21 cellular contexts compared by ENCODE assay signal in the genomic region with DNA sequence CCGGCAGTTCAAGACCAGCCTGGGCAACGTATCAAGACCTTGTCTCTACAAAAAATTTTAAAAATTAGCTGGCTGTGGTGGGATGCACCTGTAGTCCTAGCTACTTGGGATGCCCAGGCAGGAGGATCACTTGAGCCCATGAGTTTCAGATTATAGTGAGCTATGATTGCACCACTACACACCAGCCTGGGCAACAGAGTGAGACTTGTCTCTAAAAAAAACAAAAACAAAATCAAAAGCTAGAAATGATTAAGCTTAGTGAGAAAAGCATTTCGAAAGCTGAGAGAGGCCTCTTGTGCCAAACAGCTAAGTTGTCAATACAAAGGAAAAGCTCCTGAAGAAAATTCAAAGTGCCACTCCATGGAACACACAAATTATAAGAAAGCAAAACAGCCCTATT.
"Had no signal": no experiment of that assay in that cellular context is flagged by ENCODE, and none has a peak within 500 bp of the region (broad histone marks: within the 10 kb centered on the region; RNA-seq: fewer than 3 reads in every experiment).

No MANE protein-coding gene starts in this region.

- H2AFZ ChIP-seq: neural progenitor cell had no signal

- H3K27me3 Mint-ChIP-seq: activated naive CD4-positive, alpha-beta T cell treated with anti-CD3 and anti-CD28 coated beads, Interleukin-2, amount 50 U/mL, for 24 hours; dendritic cell treated with granulocyte-macrophage colony-stimulating factor and Interleukin-4, amounts not matched to agents 40 ng/mL and 50 ng/mL, for 4 days had no signal

- H3K4me3 ChIP-seq: neural progenitor cell, pancreas, sigmoid colon, spleen, testis had no signal

- FAIRE-seq: astrocyte, kidney, pancreas had no signal

- DNase-seq: activated CD4-positive, alpha-beta T cell treated with anti-CD3 and anti-CD28 coated beads, Interleukin-2, amount 50 U/mL, for 1 hour; activated CD4-positive, CD25-positive, alpha-beta regulatory T cell treated with anti-CD3 and anti-CD28 coated beads, Interleukin-2, amount 50 U/mL, for 72 hours; activated CD8-positive, alpha-beta memory T cell treated with anti-CD3 and anti-CD28 coated beads for 24 hours; activated CD8-positive, alpha-beta memory T cell treated with anti-CD3 and anti-CD28 coated beads, Interleukin-2, amount 50 U/mL, for 48 hours; activated gamma-delta T cell; activated T-cell treated with anti-CD3 and anti-CD28 coated beads, Interleukin-2, amount 50 U/mL, for 48 hours; effector CD8-positive, alpha-beta T cell; kidney; naive B cell; pancreas; sigmoid colon; SK-N-SH; spleen; stimulated activated CD4-positive, alpha-beta T cell treated with anti-CD3 and anti-CD28 coated beads, Interleukin-4, amount 100 ng/mL, for 4 hours; testis had no signal

- H3K9ac ChIP-seq: neural progenitor cell, SK-N-SH had no signal

- ATAC-seq: left lobe of liver; pancreas; stimulated activated memory B cell treated with anti-CD40 and anti-IgM and Interleukin-4, amounts not matched to agents 10 μg/mL and 1 μg/mL and 100 μg/mL, for 72 hours had no signal

- H3K9me3 Mint-ChIP-seq: activated naive CD4-positive, alpha-beta T cell treated with anti-CD3 and anti-CD28 coated beads, Interleukin-2, amount 50 U/mL, for 24 hours; dendritic cell treated with granulocyte-macrophage colony-stimulating factor and Interleukin-4, amounts not matched to agents 40 ng/mL and 50 ng/mL, for 4 days; naive B cell; stimulated activated memory B cell treated with anti-CD40 and anti-IgM and Interleukin-4, amounts not matched to agents 10 μg/mL and 1 μg/mL and 100 μg/mL, for 72 hours had no signal

- H3K27ac Mint-ChIP-seq: activated naive CD4-positive, alpha-beta T cell treated with anti-CD3 and anti-CD28 coated beads, Interleukin-2, amount 50 U/mL, for 24 hours; dendritic cell treated with granulocyte-macrophage colony-stimulating factor and Interleukin-4, amounts not matched to agents 40 ng/mL and 50 ng/mL, for 4 days; naive B cell; neural progenitor cell; stimulated activated memory B cell treated with anti-CD40 and anti-IgM and Interleukin-4, amounts not matched to agents 10 μg/mL and 1 μg/mL and 100 μg/mL, for 72 hours had no signal

- H3K4me1 ChIP-seq: pancreas, testis had no signal

- H3K36me3 Mint-ChIP-seq: activated naive CD4-positive, alpha-beta T cell treated with anti-CD3 and anti-CD28 coated beads, Interleukin-2, amount 50 U/mL, for 24 hours; naive B cell; neural progenitor cell; stimulated activated memory B cell treated with anti-CD40 and anti-IgM and Interleukin-4, amounts not matched to agents 10 μg/mL and 1 μg/mL and 100 μg/mL, for 72 hours had no signal

- H3K9me3 ChIP-seq: pancreas, sigmoid colon, SK-N-SH, spleen, testis had no signal

- H3K27me3 ChIP-seq: neural progenitor cell, pancreas, sigmoid colon, testis had no signal

- H3K27ac ChIP-seq: neural progenitor cell, pancreas, sigmoid colon, spleen, testis had no signal

- H3K4me3 Mint-ChIP-seq: activated naive CD4-positive, alpha-beta T cell treated with anti-CD3 and anti-CD28 coated beads, Interleukin-2, amount 50 U/mL, for 24 hours; dendritic cell treated with granulocyte-macrophage colony-stimulating factor and Interleukin-4, amounts not matched to agents 40 ng/mL and 50 ng/mL, for 4 days; naive B cell; neural progenitor cell; stimulated activated memory B cell treated with anti-CD40 and anti-IgM and Interleukin-4, amounts not matched to agents 10 μg/mL and 1 μg/mL and 100 μg/mL, for 72 hours had no signal

- H3K36me3 ChIP-seq: neural progenitor cell, pancreas, sigmoid colon, spleen had no signal

- H3K9me2 ChIP-seq: SK-N-SH had no signal

- H3K4me2 ChIP-seq: neural progenitor cell, SK-N-SH had no signal
